ENCODE assay signal across 22 cellular contexts in genomic region chr17:56807723-56808122, GRCh38.
"Had no signal": no experiment of that assay in that cellular context is flagged by ENCODE, and none has a peak within 500 bp of the region (broad histone marks: within the 10 kb centered on the region; RNA-seq: fewer than 3 reads in every experiment).

No MANE protein-coding gene starts in this region.

- H3K4me1 ChIP-seq: psoas muscle, spleen had no signal

- H3K27ac Mint-ChIP-seq: effector memory CD8-positive, alpha-beta T cell; neural progenitor cell; stimulated activated memory B cell treated with anti-CD40 and anti-IgM and Interleukin-4, amounts not matched to agents 10 μg/mL and 1 μg/mL and 100 μg/mL, for 72 hours had no signal

- H3K9me3 Mint-ChIP-seq: effector memory CD8-positive, alpha-beta T cell; naive thymus-derived CD4-positive, alpha-beta T cell; nephron; neural progenitor cell; stimulated activated memory B cell treated with anti-CD40 and anti-IgM and Interleukin-4, amounts not matched to agents 10 μg/mL and 1 μg/mL and 100 μg/mL, for 72 hours had no signal

- H3K27me3 ChIP-seq: esophagus squamous epithelium, neural progenitor cell, spleen, vagina had no signal

- DNase-seq: cortex of kidney; effector memory CD8-positive, alpha-beta T cell; erythroblast; esophagus squamous epithelium; kidney; mesendoderm; midbrain; naive thymus-derived CD4-positive, alpha-beta T cell; psoas muscle; right cardiac atrium; spleen; stimulated activated CD4-positive, alpha-beta T cell treated with anti-CD3 and anti-CD28 coated beads, Interleukin-4, amount 100 ng/mL, for 4 hours; stimulated activated naive CD8-positive, alpha-beta T cell treated with anti-CD3 and anti-CD28 coated beads, Interleukin-15, Interleukin-2, amounts not matched to agents 100 U/mL and 50 U/mL, for 24 hours; substantia nigra; trophoblast cell had no signal

- H3K9me3 ChIP-seq: esophagus squamous epithelium, psoas muscle, spleen, thoracic aorta, vagina had no signal

- H3K27me3 Mint-ChIP-seq: effector memory CD8-positive, alpha-beta T cell; naive thymus-derived CD4-positive, alpha-beta T cell; stimulated activated memory B cell treated with anti-CD40 and anti-IgM and Interleukin-4, amounts not matched to agents 10 μg/mL and 1 μg/mL and 100 μg/mL, for 72 hours had no signal

- ATAC-seq: effector memory CD8-positive, alpha-beta T cell; left lobe of liver; naive thymus-derived CD4-positive, alpha-beta T cell; right cardiac atrium; stimulated activated memory B cell treated with anti-CD40 and anti-IgM and Interleukin-4, amounts not matched to agents 10 μg/mL and 1 μg/mL and 100 μg/mL, for 72 hours; stimulated activated naive CD8-positive, alpha-beta T cell treated with anti-CD3 and anti-CD28 coated beads, Interleukin-15, Interleukin-2, amounts not matched to agents 100 U/mL and 50 U/mL, for 24 hours had no signal

- H3K36me3 ChIP-seq: esophagus squamous epithelium, neural progenitor cell, spleen, thoracic aorta, vagina had no signal

- H3K36me3 Mint-ChIP-seq: neural progenitor cell had no signal

- H3K4me3 ChIP-seq: esophagus squamous epithelium, neural progenitor cell, psoas muscle, skin epidermis, spleen, thoracic aorta, vagina had no signal

- H3K4me1 Mint-ChIP-seq: stimulated activated memory B cell treated with anti-CD40 and anti-IgM and Interleukin-4, amounts not matched to agents 10 μg/mL and 1 μg/mL and 100 μg/mL, for 72 hours had no signal

- H3K27ac ChIP-seq: neural progenitor cell, psoas muscle, spleen, thoracic aorta, vagina had no signal

- H3K4me3 Mint-ChIP-seq: effector memory CD8-positive, alpha-beta T cell; naive thymus-derived CD4-positive, alpha-beta T cell; nephron; neural progenitor cell; stimulated activated memory B cell treated with anti-CD40 and anti-IgM and Interleukin-4, amounts not matched to agents 10 μg/mL and 1 μg/mL and 100 μg/mL, for 72 hours had no signal
